ENCODE assay signal across 23 cellular contexts in the genomic region with DNA sequence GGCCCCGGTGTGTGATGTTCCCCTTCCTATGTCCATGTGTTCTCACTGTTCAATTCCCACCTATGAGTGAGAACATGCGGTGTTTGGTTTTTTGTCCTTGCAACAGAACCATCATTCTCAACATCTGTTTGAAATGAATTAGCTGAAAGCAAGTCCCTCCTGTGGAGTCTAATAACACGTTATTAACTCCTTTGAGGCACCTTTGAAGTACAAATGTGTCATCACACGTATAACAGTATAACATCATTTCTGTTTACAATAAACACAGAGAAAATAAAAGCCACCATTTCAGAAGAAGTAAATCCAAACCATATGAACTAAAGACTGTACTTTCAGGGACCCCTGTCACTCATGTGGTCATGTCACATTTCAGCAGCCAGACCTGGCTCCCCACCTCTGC.
"Had no signal": no experiment of that assay in that cellular context is flagged by ENCODE, and none has a peak within 500 bp of the region (broad histone marks: within the 10 kb centered on the region; RNA-seq: fewer than 3 reads in every experiment).

No MANE protein-coding gene starts in this region.

- H3K9ac ChIP-seq: SK-N-SH had no signal

- H3K27ac ChIP-seq: RWPE1, SJCRH30 had no signal

- H3K36me3 ChIP-seq: SJCRH30 had no signal

- H3K36me3 Mint-ChIP-seq: activated naive CD4-positive, alpha-beta T cell treated with anti-CD3 and anti-CD28 coated beads, Interleukin-2, amount 50 U/mL, for 24 hours; brain had no signal

- H3K4me3 ChIP-seq: Peyer's patch, SJCRH30 had no signal

- H3K9me3 Mint-ChIP-seq: activated naive CD4-positive, alpha-beta T cell treated with anti-CD3 and anti-CD28 coated beads, Interleukin-2, amount 50 U/mL, for 24 hours; activated naive CD8-positive, alpha-beta T cell treated with anti-CD3 and anti-CD28 coated beads, Interleukin-2, amount 50 U/mL, for 24 hours; central memory CD8-positive, alpha-beta T cell had no signal

- H3K9me2 ChIP-seq: SK-N-SH had no signal

- ATAC-seq: activated CD8-positive, alpha-beta T cell treated with anti-CD3 and anti-CD28 coated beads, Interleukin-2, amount 10 ng/mL, durations not matched to agents 7 days and 5 days; activated naive CD8-positive, alpha-beta T cell treated with anti-CD3 and anti-CD28 coated beads, Interleukin-2, amount 50 U/mL, for 24 hours had no signal

- DNase-seq: activated CD4-positive, CD25-positive, alpha-beta regulatory T cell; activated CD8-positive, alpha-beta memory T cell treated with anti-CD3 and anti-CD28 coated beads, Interleukin-2, amount 50 U/mL, for 48 hours; activated CD8-positive, alpha-beta T cell treated with anti-CD3 and anti-CD28 coated beads, Interleukin-2, amount 10 ng/mL, durations not matched to agents 7 days and 5 days; activated naive CD8-positive, alpha-beta T cell treated with anti-CD3 and anti-CD28 coated beads, Interleukin-2, amount 50 U/mL, for 24 hours; activated T-cell treated with anti-CD3 and anti-CD28 coated beads, Interleukin-2, amount 50 U/mL, for 1 hour; amniotic stem cell; KBM-7; NCI-H1048; NCI-H1694; NCI-H2029; NCI-H2107; NCI-H2171 treated with DMSO at 0.1 percent for 48 hours; NCI-H524; NCI-H82; Peyer's patch; Right ventricle myocardium superior; SK-N-SH; T-helper 1 cell had no signal

- H3K4me1 Mint-ChIP-seq: activated naive CD4-positive, alpha-beta T cell treated with anti-CD3 and anti-CD28 coated beads, Interleukin-2, amount 50 U/mL, for 24 hours; activated naive CD8-positive, alpha-beta T cell treated with anti-CD3 and anti-CD28 coated beads, Interleukin-2, amount 50 U/mL, for 24 hours; central memory CD8-positive, alpha-beta T cell had no signal

- H3K27me3 Mint-ChIP-seq: brain had no signal

- H3K4me3 Mint-ChIP-seq: activated CD8-positive, alpha-beta T cell treated with anti-CD3 and anti-CD28 coated beads, Interleukin-2, amount 10 ng/mL, durations not matched to agents 7 days and 5 days; activated naive CD4-positive, alpha-beta T cell treated with anti-CD3 and anti-CD28 coated beads, Interleukin-2, amount 50 U/mL, for 24 hours; activated naive CD8-positive, alpha-beta T cell treated with anti-CD3 and anti-CD28 coated beads, Interleukin-2, amount 50 U/mL, for 24 hours; brain; central memory CD8-positive, alpha-beta T cell had no signal

- H3K9me3 ChIP-seq: Peyer's patch, SJCRH30, SK-N-SH had no signal

- H3K4me2 ChIP-seq: SK-N-SH had no signal

- H3K27ac Mint-ChIP-seq: activated CD8-positive, alpha-beta T cell treated with anti-CD3 and anti-CD28 coated beads, Interleukin-2, amount 10 ng/mL, durations not matched to agents 7 days and 5 days; activated naive CD4-positive, alpha-beta T cell treated with anti-CD3 and anti-CD28 coated beads, Interleukin-2, amount 50 U/mL, for 24 hours; activated naive CD8-positive, alpha-beta T cell treated with anti-CD3 and anti-CD28 coated beads, Interleukin-2, amount 50 U/mL, for 24 hours had no signal

- H3K27me3 ChIP-seq: Peyer's patch, SJCRH30 had no signal
